ENCODE assay signal across 11 cellular contexts in genomic region chr6:22113046-22113766, GRCh38.
DNase-seq lines count a peak whose midpoint lies in the region; ATAC-seq and TF ChIP-seq lines count a peak whose summit lies in the region.
"Had no signal": no experiment of that assay in that cellular context is flagged by ENCODE, and none has a peak within 500 bp of the region (broad histone marks: within the 10 kb centered on the region; RNA-seq: fewer than 3 reads in every experiment).

No MANE protein-coding gene starts in this region.

- TF ChIP-seq CTCF in foreskin keratinocyte (conservative IDR thresholded peaks at IDR 0.05), result no peak

- no peak overlapping the region for H3K27ac ChIP-seq in foreskin keratinocyte
- H3K27ac ChIP-seq: transverse colon had no signal

- H3K9me3 Mint-ChIP-seq in activated naive CD8-positive, alpha-beta T cell treated with anti-CD3 and anti-CD28 coated beads, Interleukin-2, amount 50 U/mL, for 24 hours, result no peaks in the 10 kb centered on the region
- peaks cover 0 to 10% of the 10 kb centered on the region in 2 donors for H3K9me3 Mint-ChIP-seq in activated naive CD4-positive, alpha-beta T cell treated with anti-CD3 and anti-CD28 coated beads, Interleukin-2, amount 50 U/mL, for 72 hours
- H3K9me3 Mint-ChIP-seq: activated CD4-positive, alpha-beta memory T cell treated with anti-CD3 and anti-CD28 coated beads for 36 hours had no signal

- no peaks in the 10 kb centered on the region for H3K4me1 ChIP-seq in foreskin keratinocyte
- H3K4me1 ChIP-seq: transverse colon had no signal

- peak; percentile 87 for ATAC-seq in foreskin keratinocyte
- peak; percentile 65 for ATAC-seq in sciatic nerve
- no peak for ATAC-seq in activated naive CD8-positive, alpha-beta T cell treated with anti-CD3 and anti-CD28 coated beads, Interleukin-2, amount 50 U/mL, for 24 hours
- no peak for ATAC-seq in activated naive CD4-positive, alpha-beta T cell treated with anti-CD3 and anti-CD28 coated beads, Interleukin-2, amount 50 U/mL, for 72 hours

- H3K36me3 Mint-ChIP-seq in activated naive CD8-positive, alpha-beta T cell treated with anti-CD3 and anti-CD28 coated beads, Interleukin-2, amount 50 U/mL, for 24 hours (ENCODE audit: low read depth), result no peaks in the 10 kb centered on the region
- H3K36me3 Mint-ChIP-seq in activated naive CD4-positive, alpha-beta T cell treated with anti-CD3 and anti-CD28 coated beads, Interleukin-2, amount 50 U/mL, for 72 hours, result no peaks in the 10 kb centered on the region
- H3K36me3 Mint-ChIP-seq: activated CD4-positive, alpha-beta memory T cell treated with anti-CD3 and anti-CD28 coated beads for 36 hours had no signal

- no peak overlapping the region for H3K27ac Mint-ChIP-seq in activated naive CD8-positive, alpha-beta T cell treated with anti-CD3 and anti-CD28 coated beads, Interleukin-2, amount 50 U/mL, for 24 hours
- H3K27ac Mint-ChIP-seq in activated naive CD4-positive, alpha-beta T cell treated with anti-CD3 and anti-CD28 coated beads, Interleukin-2, amount 50 U/mL, for 72 hours, result no peak overlapping the region
- H3K27ac Mint-ChIP-seq: activated CD4-positive, alpha-beta memory T cell treated with anti-CD3 and anti-CD28 coated beads for 36 hours had no signal

- intact Hi-C loops in sciatic nerve (cut with DNase I), result no loop called here

- DNase-seq in H4 (ENCODE audit: low spot score) (peak; percentile 54), SKM-1 (lab: John Stamatoyannopoulos, UW; ENCODE audit: unreplicated experiment) (peak; percentile 4), foreskin keratinocyte (peak; percentile 92 to 96), sciatic nerve (ENCODE audit: low spot score) (no peak), ecto neural progenitor cell (ENCODE audit: low spot score) (no peak), NCI-H2107 (lab: John Stamatoyannopoulos, UW) (no peak)
- no peak for DNase-seq in activated naive CD8-positive, alpha-beta T cell treated with anti-CD3 and anti-CD28 coated beads, Interleukin-2, amount 50 U/mL, for 24 hours
- no peak for DNase-seq in activated naive CD4-positive, alpha-beta T cell treated with anti-CD3 and anti-CD28 coated beads, Interleukin-2, amount 50 U/mL, for 72 hours (ENCODE audit: low spot score in 2 of 2)
- DNase-seq: activated CD4-positive, alpha-beta memory T cell treated with anti-CD3 and anti-CD28 coated beads for 36 hours; stimulated activated CD4-positive, alpha-beta T cell treated with anti-CD3 and anti-CD28 coated beads, Interleukin-1b, Interleukin-23, amount 100 ng/mL, for 48 hours; transverse colon had no signal

- H3K4me3 Mint-ChIP-seq in activated naive CD8-positive, alpha-beta T cell treated with anti-CD3 and anti-CD28 coated beads, Interleukin-2, amount 50 U/mL, for 24 hours, result no peak overlapping the region
- H3K4me3 Mint-ChIP-seq: activated CD4-positive, alpha-beta memory T cell treated with anti-CD3 and anti-CD28 coated beads for 36 hours had no signal

- H3K27me3 ChIP-seq in foreskin keratinocyte, result no peaks in the 10 kb centered on the region
- H3K27me3 ChIP-seq: transverse colon had no signal

- H3K4me1 Mint-ChIP-seq in activated naive CD8-positive, alpha-beta T cell treated with anti-CD3 and anti-CD28 coated beads, Interleukin-2, amount 50 U/mL, for 24 hours, result no peaks in the 10 kb centered on the region

- no peaks in the 10 kb centered on the region for H3K27me3 Mint-ChIP-seq in activated naive CD8-positive, alpha-beta T cell treated with anti-CD3 and anti-CD28 coated beads, Interleukin-2, amount 50 U/mL, for 24 hours
- H3K27me3 Mint-ChIP-seq: activated CD4-positive, alpha-beta memory T cell treated with anti-CD3 and anti-CD28 coated beads for 36 hours had no signal

Comparison
In these comparisons a context has a peak if more than half of its experiments do, and no peak if none do; other contexts are left out.
1. DNase-seq: peak in H4 (single experiment), SKM-1 (single experiment) and foreskin keratinocyte (2 of 2); none in sciatic nerve (single experiment), ecto neural progenitor cell (single experiment), activated naive CD8-positive, alpha-beta T cell treated with anti-CD3 and anti-CD28 coated beads, Interleukin-2, amount 50 U/mL, for 24 hours (single experiment), activated naive CD4-positive, alpha-beta T cell treated with anti-CD3 and anti-CD28 coated beads, Interleukin-2, amount 50 U/mL, for 72 hours (0 of 2) and NCI-H2107 (single experiment).
2. ATAC-seq: peak in foreskin keratinocyte (single experiment) and sciatic nerve (single experiment); none in activated naive CD8-positive, alpha-beta T cell treated with anti-CD3 and anti-CD28 coated beads, Interleukin-2, amount 50 U/mL, for 24 hours (single experiment) and activated naive CD4-positive, alpha-beta T cell treated with anti-CD3 and anti-CD28 coated beads, Interleukin-2, amount 50 U/mL, for 72 hours (0 of 2).